In the genomic region with DNA sequence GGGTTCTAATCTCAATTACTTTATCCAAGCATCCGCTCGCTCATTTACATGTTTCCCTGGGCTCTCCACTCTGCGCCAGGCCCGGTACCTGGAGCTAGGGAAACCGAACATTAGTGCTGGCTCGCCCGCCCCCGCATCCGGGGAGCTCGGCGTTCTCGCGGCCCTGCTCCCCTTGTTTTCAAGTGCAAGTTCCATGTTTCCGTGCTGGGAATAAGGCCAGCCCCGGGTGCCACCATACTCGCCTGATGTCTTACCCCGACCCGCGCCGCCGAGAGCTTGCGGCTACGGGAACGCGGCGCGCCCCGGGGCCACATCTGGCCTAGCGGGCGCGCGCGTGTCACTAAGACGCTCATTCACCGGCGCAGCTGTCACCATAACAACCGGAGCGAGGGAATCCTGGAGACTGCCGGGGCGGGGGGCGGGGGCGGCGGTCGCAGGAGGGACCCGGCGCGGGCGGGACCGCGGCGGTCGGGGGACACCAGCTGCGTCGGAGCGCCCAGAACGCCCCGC, we compare ENCODE assay signal across 8 cellular contexts. TPM values are rescaled to one million over a fixed set of nuclear protein-coding genes. Genes with fewer than 3 reads are reported as not detected.
DNase-seq lines count a peak whose midpoint lies in the region; ATAC-seq, FAIRE-seq and TF ChIP-seq lines count a peak whose summit lies in the region.

A gene with protein sequence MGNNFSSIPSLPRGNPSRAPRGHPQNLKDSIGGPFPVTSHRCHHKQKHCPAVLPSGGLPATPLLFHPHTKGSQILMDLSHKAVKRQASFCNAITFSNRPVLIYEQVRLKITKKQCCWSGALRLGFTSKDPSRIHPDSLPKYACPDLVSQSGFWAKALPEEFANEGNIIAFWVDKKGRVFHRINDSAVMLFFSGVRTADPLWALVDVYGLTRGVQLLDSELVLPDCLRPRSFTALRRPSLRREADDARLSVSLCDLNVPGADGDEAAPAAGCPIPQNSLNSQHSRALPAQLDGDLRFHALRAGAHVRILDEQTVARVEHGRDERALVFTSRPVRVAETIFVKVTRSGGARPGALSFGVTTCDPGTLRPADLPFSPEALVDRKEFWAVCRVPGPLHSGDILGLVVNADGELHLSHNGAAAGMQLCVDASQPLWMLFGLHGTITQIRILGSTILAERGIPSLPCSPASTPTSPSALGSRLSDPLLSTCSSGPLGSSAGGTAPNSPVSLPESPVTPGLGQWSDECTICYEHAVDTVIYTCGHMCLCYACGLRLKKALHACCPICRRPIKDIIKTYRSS (plus strand): TSS at position 344 of the 510 bp plus-strand sequence. CDS start 683 bp downstream, outside the sequence.

- no peak within 1 kb of the TSS for H3K27ac ChIP-seq in heart left ventricle
- no peak within 1 kb of the TSS for H3K27ac ChIP-seq in esophagus muscularis mucosa (replicated peaks in 1 of 4)

- 2 to 4% (median 3%) methylated on average over 17 to 57 of the region's 57 CpGs for WGBS in heart left ventricle, 4 donors
- WGBS in esophagus muscularis mucosa = 7% methylated on average over 30 of the region's 57 CpGs

- TF ChIP-seq CTCF in heart left ventricle (IDR thresholded peaks at IDR 0.05) (no peak), activated B cell treated with CpG ODN at 0.5 μM for 24 hours (IDR thresholded peaks at IDR 0.05) (no peak), esophagus muscularis mucosa (IDR thresholded peaks at IDR 0.05) (no peak), neural crest cell (conservative IDR thresholded peaks at IDR 0.05) (no peak)

- FAIRE-seq in urothelium cell line (lab: Jason Lieb, UNC) = no peak

- intact Hi-C loops in heart left ventricle (cut with DNase I) = no loop called here
- intact Hi-C loops in Right ventricle myocardium superior (cut with DNase I) = no loop called here
- intact Hi-C loops in activated B cell treated with CpG ODN at 0.5 μM for 24 hours (cut with micrococcal nuclease) = loop anchor here (5.0 kb wide), 2 partner anchors 89 to 199 kb away; no protein-coding TSS in a partner anchor
- intact Hi-C loops in esophagus muscularis mucosa (cut with DNase I) = no loop called here

- H3K36me3 ChIP-seq in heart left ventricle (no peaks in the 10 kb centered on the region), esophagus muscularis mucosa (no peaks in the 10 kb centered on the region)

- H3K27me3 ChIP-seq in heart left ventricle (peaks cover 0 to 37% (median 9%) of the 10 kb centered on the region in 9 donors), esophagus muscularis mucosa (peaks cover 0 to 45% (median 12%) of the 10 kb centered on the region in 4 donors)

- POLR2A ChIA-PET in activated B cell treated with CpG ODN at 0.5 μM for 24 hours (lab: Charles Lee) = interaction anchor here (0.5 to 2.5 kb wide), 2 partner anchors 22 to 129 kb away, joined by 3 to 8 read pairs; no protein-coding TSS in a partner anchor

- H3K27ac Mint-ChIP-seq in activated B cell treated with CpG ODN at 0.5 μM for 24 hours (no peak within 1 kb of the TSS), neural crest cell (ENCODE audit: unreplicated experiment) (no peak within 1 kb of the TSS)

- H3K9me3 ChIP-seq in heart left ventricle (no peaks in the 10 kb centered on the region), esophagus muscularis mucosa (no peaks in the 10 kb centered on the region)

- H3K27me3 Mint-ChIP-seq in activated B cell treated with CpG ODN at 0.5 μM for 24 hours (peaks cover 30% of the 10 kb centered on the region), neural crest cell (ENCODE audit: low read depth) (peaks cover 61% of the 10 kb centered on the region)

- H3K36me3 Mint-ChIP-seq in activated B cell treated with CpG ODN at 0.5 μM for 24 hours (ENCODE audit: low read depth) (no peaks in the 10 kb centered on the region), neural crest cell (ENCODE audit: low read depth) (no peaks in the 10 kb centered on the region)

- H3K9me3 Mint-ChIP-seq in activated B cell treated with CpG ODN at 0.5 μM for 24 hours = no peaks in the 10 kb centered on the region
- no peaks in the 10 kb centered on the region for H3K9me3 Mint-ChIP-seq in neural crest cell

- peaks cover 0 to 30% (median 7%) of the 10 kb centered on the region in 12 donors for H3K4me1 ChIP-seq in heart left ventricle
- H3K4me1 ChIP-seq in esophagus muscularis mucosa = peaks cover 19 to 29% (median 21%) of the 10 kb centered on the region in 4 donors

- H3K4me1 Mint-ChIP-seq in activated B cell treated with CpG ODN at 0.5 μM for 24 hours = peaks cover 31% of the 10 kb centered on the region
- peaks cover 16% of the 10 kb centered on the region for H3K4me1 Mint-ChIP-seq in neural crest cell

- CTCF ChIA-PET in activated B cell treated with CpG ODN at 0.5 μM for 24 hours (lab: Charles Lee) = interaction anchor here (1.6 to 2.4 kb wide), 2 partner anchors 10 to 77 kb away, joined by 4 to 8 read pairs; no protein-coding TSS in a partner anchor

- DNase-seq in heart left ventricle (peak in 1 of 5 donors; percentile 32), Right ventricle myocardium superior (no peak), activated B cell treated with CpG ODN at 0.5 μM for 24 hours (no peak), esophagus muscularis mucosa (ENCODE audit: extremely low spot score) (no peak), neural crest cell (ENCODE audit: low read depth, low spot score) (peak; percentile 27), urothelium cell line (ENCODE audit: low spot score) (no peak), GDM1 (lab: John Stamatoyannopoulos, UW) (no peak)
- DNase-seq in activated CD4-positive, CD25-positive, alpha-beta regulatory T cell treated with anti-CD3 and anti-CD28 coated beads, Interleukin-2, amount 50 U/mL, for 72 hours = no peak

- peak within 1 kb of the TSS; percentile 77 for H3K4me3 Mint-ChIP-seq in activated B cell treated with CpG ODN at 0.5 μM for 24 hours
- H3K4me3 Mint-ChIP-seq in neural crest cell = peak within 1 kb of the TSS; percentile 91

- H3K4me3 ChIP-seq in heart left ventricle (peak within 1 kb of the TSS; percentile 47 to 71 (median 56)), esophagus muscularis mucosa (peak within 1 kb of the TSS; percentile 62 to 70 (median 66))

- ATAC-seq in heart left ventricle (peak in 3 of 4 donors; percentile 19 to 38 (median 23)), Right ventricle myocardium superior (ENCODE audit: poor library complexity) (no peak), activated B cell treated with CpG ODN at 0.5 μM for 24 hours (ENCODE audit: low read depth) (peak; percentile 10)

- TF ChIP-seq POLR2A in heart left ventricle (IDR thresholded peaks at IDR 0.05) (no peak), esophagus muscularis mucosa (IDR thresholded peaks at IDR 0.05; ENCODE audit: low read depth) (no peak)

- TF ChIP-seq EP300 in esophagus muscularis mucosa (IDR thresholded peaks at IDR 0.05) = no peak

RNA-seq across cellular contexts. Expression of the gene that starts here (rescaled TPM):
- total RNA-seq in heart left ventricle = under 1 TPM in 7 of 9 donors, not detected in 2; 0.08 to 0.64 (median 0.21) TPM
- under 1 TPM; 0.07 to 0.08 TPM for polyA plus RNA-seq in heart left ventricle
- 0.05 TPM for total RNA-seq in Right ventricle myocardium superior
- 0.61 and 0.93 TPM in 2 replicates for total RNA-seq in activated B cell treated with CpG ODN at 0.5 μM for 24 hours
- under 1 TPM; 0.39 to 0.63 (median 0.46) TPM for total RNA-seq in esophagus muscularis mucosa
- 1.8 and 2.7 TPM in 2 replicates for total RNA-seq in neural crest cell

Comparison
In these comparisons a context has a peak if more than half of its experiments do, and no peak if none do; other contexts are left out.
1. Peak in ATAC-seq and H3K4me3 ChIP-seq in heart left ventricle; RNA of the gene not detected or under 1 TPM.
2. Peak in ATAC-seq in activated B cell treated with CpG ODN at 0.5 μM for 24 hours; RNA of the gene not detected or under 1 TPM.